ENCODE assay signal across 15 cellular contexts in genomic region chr11:119371067-119371601, GRCh38. TPM values are rescaled to one million over a fixed set of nuclear protein-coding genes. Genes with fewer than 3 reads are reported as not detected.
DNase-seq lines count a peak whose midpoint lies in the region; ATAC-seq and TF ChIP-seq lines count a peak whose summit lies in the region.
"Had no signal": no experiment of that assay in that cellular context is flagged by ENCODE, and none has a peak within 500 bp of the region (broad histone marks: within the 10 kb centered on the region; RNA-seq: fewer than 3 reads in every experiment).

No MANE protein-coding gene starts in this region.

- H3K79me1 ChIP-seq in neuronal stem cell (ENCODE audit: low read depth, low read length): no peaks in the 10 kb centered on the region

- no peaks in the 10 kb centered on the region for H3K9me3 ChIP-seq in heart right ventricle
- H3K9me3 ChIP-seq in esophagus muscularis mucosa: no peaks in the 10 kb centered on the region
- H3K9me3 ChIP-seq in neuronal stem cell (replicated peaks in 1 of 2; ENCODE audit: control insufficient read depth in 2 of 2, insufficient read depth in 1 of 2, low read depth in 1 of 2, low read length in 2 of 2): no peaks in the 10 kb centered on the region
- no peaks in the 10 kb centered on the region for H3K9me3 ChIP-seq in upper lobe of right lung

- peak overlapping the region; percentile 7 for H3K18ac ChIP-seq in neuronal stem cell (ENCODE audit: low read length)

- no peak overlapping the region for H4K8ac ChIP-seq in neuronal stem cell (ENCODE audit: low read depth, low read length)

- intact Hi-C loops in heart right ventricle (cut with DNase I) (loop anchor here in 3 of 10 donors (1.0 to 5.0 kb wide), 2 partner anchors 14 to 34 kb away; no protein-coding TSS in a partner anchor), Right ventricle myocardium superior (cut with DNase I) (no loop called here), esophagus muscularis mucosa (cut with DNase I) (no loop called here), upper lobe of right lung (cut with DNase I) (no loop called here)
- intact Hi-C loops in activated CD4-positive, alpha-beta memory T cell treated with anti-CD3 and anti-CD28 coated beads for 36 hours (cut with micrococcal nuclease): no loop called here

- no peak overlapping the region for H3K14ac ChIP-seq in neuronal stem cell (ENCODE audit: low read length)

- no peak overlapping the region for H2BK120ac ChIP-seq in neuronal stem cell (ENCODE audit: low read depth, low read length)

- POLR2A ChIA-PET in activated CD4-positive, alpha-beta memory T cell treated with anti-CD3 and anti-CD28 coated beads for 36 hours (lab: Charles Lee): no interaction called here

- no peak overlapping the region for H3K4me3 Mint-ChIP-seq in activated CD4-positive, alpha-beta memory T cell treated with anti-CD3 and anti-CD28 coated beads for 36 hours
- H3K4me3 Mint-ChIP-seq: activated T-cell treated with anti-CD3 and anti-CD28 coated beads, Interleukin-2, amount 50 U/mL, for 4 hours; CD8-positive, alpha-beta T cell; stimulated activated naive B cell treated with anti-CD40 and anti-IgM and Interleukin-4, amounts not matched to agents 10 μg/mL and 1 μg/mL and 100 μg/mL, for 72 hours had no signal

- CTCF ChIA-PET in activated CD4-positive, alpha-beta memory T cell treated with anti-CD3 and anti-CD28 coated beads for 36 hours (lab: Charles Lee): interaction anchor here (1.4 to 9.3 kb wide), 6 partner anchors 10 to 103 kb away, joined by 4 to 55 read pairs (median 9); partner anchors contain the start of gene USP2

- H3K4me3 ChIP-seq in heart right ventricle: peak overlapping the region in 1 of 10 donors; percentile 11
- no peak overlapping the region for H3K4me3 ChIP-seq in esophagus muscularis mucosa
- no peak overlapping the region for H3K4me3 ChIP-seq in neuronal stem cell (ENCODE audit: low read length in 2 of 2)
- H3K4me3 ChIP-seq in upper lobe of right lung: no peak overlapping the region

- no peak overlapping the region for H2BK5ac ChIP-seq in neuronal stem cell (ENCODE audit: low read length)

- TF ChIP-seq CTCF in heart right ventricle (IDR thresholded peaks at IDR 0.05) (no peak), esophagus muscularis mucosa (IDR thresholded peaks at IDR 0.05) (no peak), upper lobe of right lung (IDR thresholded peaks at IDR 0.05) (no peak)

- H3K4me1 Mint-ChIP-seq in activated CD4-positive, alpha-beta memory T cell treated with anti-CD3 and anti-CD28 coated beads for 36 hours (ENCODE audit: low read depth): peaks cover 8% of the 10 kb centered on the region

- TF ChIP-seq POLR2A in esophagus muscularis mucosa (IDR thresholded peaks at IDR 0.05; ENCODE audit: low read depth): no peak

- WGBS in heart right ventricle, 2 donors: 39 to 55% methylated on average over 8 of the region's 8 CpGs
- WGBS in esophagus muscularis mucosa: 79% methylated on average over 2 of the region's 8 CpGs
- WGBS in neuronal stem cell (ENCODE audit: extremely low coverage in 2 of 2, insufficient read length in 2 of 2, insufficient replicate concordance in 1 of 2), 2 donors: no CpG with 5 or more reads among the region's 8 CpGs

- H3K36me3 Mint-ChIP-seq in activated CD4-positive, alpha-beta memory T cell treated with anti-CD3 and anti-CD28 coated beads for 36 hours: no peaks in the 10 kb centered on the region
- H3K36me3 Mint-ChIP-seq: CD8-positive, alpha-beta T cell; stimulated activated naive B cell treated with anti-CD40 and anti-IgM and Interleukin-4, amounts not matched to agents 10 μg/mL and 1 μg/mL and 100 μg/mL, for 72 hours had no signal

- H2AK5ac ChIP-seq in neuronal stem cell (ENCODE audit: low read depth, low read length): no peak overlapping the region

- no peak overlapping the region for H3K9ac ChIP-seq in neuronal stem cell (ENCODE audit: low read depth, low read length, poor library complexity)

- H3K9me3 Mint-ChIP-seq in activated CD4-positive, alpha-beta memory T cell treated with anti-CD3 and anti-CD28 coated beads for 36 hours: no peaks in the 10 kb centered on the region
- H3K9me3 Mint-ChIP-seq: activated T-cell treated with anti-CD3 and anti-CD28 coated beads, Interleukin-2, amount 50 U/mL, for 4 hours; CD8-positive, alpha-beta T cell; stimulated activated naive B cell treated with anti-CD40 and anti-IgM and Interleukin-4, amounts not matched to agents 10 μg/mL and 1 μg/mL and 100 μg/mL, for 72 hours had no signal

- H2BK15ac ChIP-seq in neuronal stem cell (ENCODE audit: low read length): no peak overlapping the region

- H3K27me3 Mint-ChIP-seq in activated CD4-positive, alpha-beta memory T cell treated with anti-CD3 and anti-CD28 coated beads for 36 hours: peaks cover 23% of the 10 kb centered on the region

- no peak for DNase-seq in heart right ventricle
- no peak for DNase-seq in Right ventricle myocardium superior
- DNase-seq in esophagus muscularis mucosa (ENCODE audit: extremely low spot score): no peak
- no peak for DNase-seq in neuronal stem cell (ENCODE audit: low spot score)
- peak; percentile 21 for DNase-seq in upper lobe of right lung
- no peak for DNase-seq in activated CD4-positive, alpha-beta memory T cell treated with anti-CD3 and anti-CD28 coated beads for 36 hours
- DNase-seq in activated CD8-positive, alpha-beta memory T cell treated with anti-CD3 and anti-CD28 coated beads, Interleukin-2, amount 50 U/mL, for 4 hours: no peak
- no peak for DNase-seq in NCI-H1694 treated with DMSO at 0.1 percent for 48 hours (lab: John Stamatoyannopoulos, UW)
- DNase-seq: activated T-cell treated with anti-CD3 and anti-CD28 coated beads, Interleukin-2, amount 50 U/mL, for 4 hours; cerebellar nuclear complex; stimulated activated naive B cell treated with anti-CD40 and anti-IgM and Interleukin-4, amounts not matched to agents 10 μg/mL and 1 μg/mL and 100 μg/mL, for 72 hours; SW 1271 had no signal

- no peak overlapping the region for H2AFZ ChIP-seq in neuronal stem cell (ENCODE audit: low read length)

- peaks cover 32 to 100% (median 88%) of the 10 kb centered on the region in 9 donors for H3K4me1 ChIP-seq in heart right ventricle
- H3K4me1 ChIP-seq in esophagus muscularis mucosa: peaks cover 91 to 100% (median 95%) of the 10 kb centered on the region in 4 donors
- H3K4me1 ChIP-seq in neuronal stem cell (ENCODE audit: control insufficient read depth in 2 of 2, insufficient read depth in 1 of 2, low read depth in 1 of 2, low read length in 2 of 2): peaks cover 24 to 31% of the 10 kb centered on the region in 2 donors
- H3K4me1 ChIP-seq in upper lobe of right lung: peaks cover 36% of the 10 kb centered on the region

- no peak overlapping the region for H3K4ac ChIP-seq in neuronal stem cell (ENCODE audit: low read length)

- H3K36me3 ChIP-seq in heart right ventricle (no peaks in the 10 kb centered on the region), esophagus muscularis mucosa (peaks cover 0 to 4% (median 0%) of the 10 kb centered on the region in 4 donors), neuronal stem cell (replicated peaks in 1 of 2; ENCODE audit: control insufficient read depth in 2 of 2, insufficient read depth in 2 of 2, low read length in 2 of 2) (no peaks in the 10 kb centered on the region), upper lobe of right lung (no peaks in the 10 kb centered on the region)

- ATAC-seq in heart right ventricle: no peak
- ATAC-seq in Right ventricle myocardium superior (ENCODE audit: poor library complexity): no peak
- no peak for ATAC-seq in upper lobe of right lung

- no peak overlapping the region for H4K91ac ChIP-seq in neuronal stem cell (ENCODE audit: low read depth, low read length, poor library complexity)

- H3K27me3 ChIP-seq in heart right ventricle: peaks cover 0 to 8% (median 0%) of the 10 kb centered on the region in 7 donors
- no peaks in the 10 kb centered on the region for H3K27me3 ChIP-seq in esophagus muscularis mucosa
- H3K27me3 ChIP-seq in neuronal stem cell (ENCODE audit: control insufficient read depth in 3 of 3, insufficient read depth in 3 of 3, low read depth in 1 of 3, low read length in 3 of 3): peaks cover 0 to 58% (median 0%) of the 10 kb centered on the region in 3 experiments
- no peaks in the 10 kb centered on the region for H3K27me3 ChIP-seq in upper lobe of right lung

- H3K23ac ChIP-seq in neuronal stem cell (ENCODE audit: low read depth, low read length, poor library complexity): no peak overlapping the region

- no peak for TF ChIP-seq EP300 in esophagus muscularis mucosa (IDR thresholded peaks at IDR 0.05)

- no peak overlapping the region for H2BK12ac ChIP-seq in neuronal stem cell (ENCODE audit: low read length)

- no peak overlapping the region for H3K27ac Mint-ChIP-seq in activated CD4-positive, alpha-beta memory T cell treated with anti-CD3 and anti-CD28 coated beads for 36 hours
- H3K27ac Mint-ChIP-seq: stimulated activated naive B cell treated with anti-CD40 and anti-IgM and Interleukin-4, amounts not matched to agents 10 μg/mL and 1 μg/mL and 100 μg/mL, for 72 hours had no signal

- H3K27ac ChIP-seq in heart right ventricle (peak overlapping the region; percentile 79 to 98 (median 90)), esophagus muscularis mucosa (replicated peaks in 1 of 4) (peak overlapping the region; percentile 91 to 95 (median 94)), neuronal stem cell (replicated peaks; ENCODE audit: low read length) (no peak overlapping the region), upper lobe of right lung (no peak overlapping the region)

- H3K4me2 ChIP-seq in neuronal stem cell (ENCODE audit: insufficient read depth, low read length, poor library complexity, severe bottlenecking): no peak overlapping the region

RNA-seq across cellular contexts. Expression of gene USP2, which starts 10.4 kb away (rescaled TPM):
- total RNA-seq in heart right ventricle: 100 to 1,000 TPM in 9 of 10 donors, 10 to 100 TPM in 1; 87.0 to 183 (median 136) TPM
- polyA plus RNA-seq in heart right ventricle: 10 to 100 TPM; 42.0 to 64.9 TPM
- total RNA-seq in Right ventricle myocardium superior: 136 TPM
- 1 to 10 TPM; 4.6 to 9.9 (median 6.1) TPM for total RNA-seq in esophagus muscularis mucosa
- 4.2 TPM for polyA plus RNA-seq in neuronal stem cell (2013, experiment 1 of 2)
- 4.4 TPM for polyA plus RNA-seq in neuronal stem cell (2013, experiment 2 of 2)
- total RNA-seq in upper lobe of right lung: 3.0 TPM
- 1 to 10 TPM; 1.4 to 2.2 TPM for total RNA-seq in activated CD4-positive, alpha-beta memory T cell treated with anti-CD3 and anti-CD28 coated beads for 36 hours

RNA-seq across cellular contexts. Expression of gene MFRP, which starts 24.6 kb away (rescaled TPM):
- total RNA-seq in heart right ventricle (not detected), Right ventricle myocardium superior (not detected), esophagus muscularis mucosa (under 1 TPM in 1 of 4 donors, not detected in 3; 0.11 TPM), upper lobe of right lung (not detected)
- polyA plus RNA-seq in heart right ventricle: under 1 TPM in 1 of 2 donors, not detected in 1; 0.04 TPM
- polyA plus RNA-seq in neuronal stem cell (2013, experiment 1 of 2): not detected
- not detected for polyA plus RNA-seq in neuronal stem cell (2013, experiment 2 of 2)
- total RNA-seq in activated CD4-positive, alpha-beta memory T cell treated with anti-CD3 and anti-CD28 coated beads for 36 hours: not detected
- total RNA-seq: activated T-cell treated with anti-CD3 and anti-CD28 coated beads, Interleukin-2, amount 50 U/mL, for 4 hours; CD8-positive, alpha-beta T cell; endothelial cell of umbilical vein; omental fat pad had no signal

RNA-seq across cellular contexts. Expression of gene C1QTNF5, which starts 30.5 kb away (rescaled TPM):
- total RNA-seq in heart right ventricle (10 to 100 TPM; 11.4 to 25.1 (median 19.9) TPM), Right ventricle myocardium superior (15.1 TPM), esophagus muscularis mucosa (10 to 100 TPM; 23.7 to 74.3 (median 51.6) TPM), upper lobe of right lung (47.6 TPM)
- 10 to 100 TPM; 32.8 to 35.7 TPM for polyA plus RNA-seq in heart right ventricle
- polyA plus RNA-seq in neuronal stem cell (2013, experiment 1 of 2): 3.1 TPM
- 3.3 TPM for polyA plus RNA-seq in neuronal stem cell (2013, experiment 2 of 2)
- not detected for total RNA-seq in activated CD4-positive, alpha-beta memory T cell treated with anti-CD3 and anti-CD28 coated beads for 36 hours
- total RNA-seq: activated T-cell treated with anti-CD3 and anti-CD28 coated beads, Interleukin-2, amount 50 U/mL, for 4 hours; CD8-positive, alpha-beta T cell had no signal

RNA-seq across cellular contexts. Expression of gene RNF26, which starts 36.8 kb away (rescaled TPM):
- total RNA-seq in heart right ventricle (10 to 100 TPM; 11.1 to 17.6 (median 13.4) TPM), Right ventricle myocardium superior (12.9 TPM), esophagus muscularis mucosa (10 to 100 TPM; 14.2 to 33.2 (median 20.9) TPM), upper lobe of right lung (23.2 TPM)
- polyA plus RNA-seq in heart right ventricle: 10 to 100 TPM in 1 of 2 donors, 1 to 10 TPM in 1; 6.4 to 13.2 TPM
- polyA plus RNA-seq in neuronal stem cell (2013, experiment 1 of 2): 79.3 TPM
- 79.8 TPM for polyA plus RNA-seq in neuronal stem cell (2013, experiment 2 of 2)
- 10 to 100 TPM; 33.7 to 35.2 TPM for total RNA-seq in activated CD4-positive, alpha-beta memory T cell treated with anti-CD3 and anti-CD28 coated beads for 36 hours

RNA-seq across cellular contexts. Expression of gene THY1, which starts 51.8 kb away (rescaled TPM):
- total RNA-seq in heart right ventricle (10 to 100 TPM in 2 of 10 donors, 1 to 10 TPM in 6, under 1 TPM in 2; 0.61 to 26.6 (median 5.0) TPM), Right ventricle myocardium superior (1.5 TPM), esophagus muscularis mucosa (10 to 100 TPM; 13.3 to 70.1 (median 25.4) TPM), upper lobe of right lung (7.8 TPM)
- 10 to 100 TPM in 1 of 2 donors, under 1 TPM in 1; 0.95 to 18.1 TPM for polyA plus RNA-seq in heart right ventricle
- polyA plus RNA-seq in neuronal stem cell (2013, experiment 1 of 2): 85.1 TPM
- polyA plus RNA-seq in neuronal stem cell (2013, experiment 2 of 2): 84.3 TPM
- total RNA-seq in activated CD4-positive, alpha-beta memory T cell treated with anti-CD3 and anti-CD28 coated beads for 36 hours: 1 to 10 TPM; 5.4 to 6.9 TPM
- total RNA-seq: CD8-positive, alpha-beta T cell had no signal

Comparison
In these comparisons a context has a peak if more than half of its experiments do, and no peak if none do; other contexts are left out.
1. H3K27ac ChIP-seq: peak in heart right ventricle (10 of 10) and esophagus muscularis mucosa (4 of 4); none in neuronal stem cell (single experiment) and upper lobe of right lung (single experiment).
2. RNA of gene USP2, which starts 10.4 kb away (total RNA-seq): 87.0 to 183 TPM in heart right ventricle and 136 TPM in Right ventricle myocardium superior (single experiment); 4.6 to 9.9 TPM in esophagus muscularis mucosa, 3.0 TPM in upper lobe of right lung (single experiment) and 1.4 to 2.2 TPM in activated CD4-positive, alpha-beta memory T cell treated with anti-CD3 and anti-CD28 coated beads for 36 hours; every median in the first group is over 4 times any median in the second.
3. RNA of gene C1QTNF5, which starts 30.5 kb away (total RNA-seq): 23.7 to 74.3 TPM in esophagus muscularis mucosa, 47.6 TPM in upper lobe of right lung (single experiment), 11.4 to 25.1 TPM in heart right ventricle and 15.1 TPM in Right ventricle myocardium superior (single experiment); not detected in activated CD4-positive, alpha-beta memory T cell treated with anti-CD3 and anti-CD28 coated beads for 36 hours; every median in the first group is over 10 times any median in the second.